12 cellular contexts compared by ENCODE assay signal in the genomic region with DNA sequence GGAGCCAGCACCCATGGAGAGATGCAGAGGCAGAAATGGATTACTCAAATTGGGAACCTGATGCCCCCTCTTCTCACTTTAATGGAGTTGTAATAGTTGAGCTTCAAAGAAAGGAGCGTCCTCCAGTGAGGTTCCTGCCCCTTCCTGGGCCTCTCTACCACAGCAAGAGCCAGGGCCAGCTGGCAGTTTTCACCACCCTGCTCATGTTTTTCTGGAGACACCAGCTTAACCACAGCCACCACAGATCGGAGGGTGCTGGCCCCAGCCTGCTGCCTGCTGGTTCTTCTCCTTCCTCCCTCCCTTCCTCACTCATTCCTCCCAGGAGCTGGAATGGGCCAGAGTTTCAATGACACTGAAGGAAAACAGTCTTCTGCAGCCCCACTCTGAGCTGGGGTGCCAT. TPM values are rescaled to one million over a fixed set of nuclear protein-coding genes. Genes with fewer than 3 reads are reported as not detected.
DNase-seq lines count a peak whose midpoint lies in the region; ATAC-seq and TF ChIP-seq lines count a peak whose summit lies in the region.
"Had no signal": no experiment of that assay in that cellular context is flagged by ENCODE, and none has a peak within 500 bp of the region (broad histone marks: within the 10 kb centered on the region; RNA-seq: fewer than 3 reads in every experiment).

No MANE protein-coding gene starts in this region.

- H3K4me1 Mint-ChIP-seq in CD8-positive, alpha-beta T cell (ENCODE audit: low read depth): peaks cover 42% of the 10 kb centered on the region
- H3K4me1 Mint-ChIP-seq in activated CD8-positive, alpha-beta T cell treated with anti-CD3 and anti-CD28 coated beads, Interleukin-2, amount 10 ng/mL, durations not matched to agents 7 days and 5 days (ENCODE audit: low read depth): peaks cover 48% of the 10 kb centered on the region

- no peak overlapping the region for H2BK120ac ChIP-seq in mesenchymal stem cell (ENCODE audit: low read depth, low read length)

- peak overlapping the region; percentile 33 for H3K27ac Mint-ChIP-seq in CD8-positive, alpha-beta T cell
- H3K27ac Mint-ChIP-seq in activated CD8-positive, alpha-beta T cell treated with anti-CD3 and anti-CD28 coated beads, Interleukin-2, amount 10 ng/mL, durations not matched to agents 7 days and 5 days: peak overlapping the region; percentile 70

- H3K4ac ChIP-seq in mesenchymal stem cell (ENCODE audit: low read depth in 1 of 2, low read length in 2 of 2): peak overlapping the region in 1 of 2 experiments; percentile 6

- peak overlapping the region; percentile 50 to 87 for H3K18ac ChIP-seq in mesenchymal stem cell (ENCODE audit: low read depth in 1 of 2, low read length in 2 of 2)

- H3K4me3 Mint-ChIP-seq in CD8-positive, alpha-beta T cell: no peak overlapping the region
- no peak overlapping the region for H3K4me3 Mint-ChIP-seq in activated CD8-positive, alpha-beta T cell treated with anti-CD3 and anti-CD28 coated beads, Interleukin-2, amount 10 ng/mL, durations not matched to agents 7 days and 5 days

- peak overlapping the region; percentile 75 for H4K91ac ChIP-seq in mesenchymal stem cell (ENCODE audit: low read length)

- peak in 2 of 7 experiments; percentile 23 to 47 for DNase-seq in CD8-positive, alpha-beta T cell
- peak; percentile 90 for DNase-seq in M059J (ENCODE audit: low read depth)
- DNase-seq in activated CD8-positive, alpha-beta T cell treated with anti-CD3 and anti-CD28 coated beads, Interleukin-2, amount 10 ng/mL, durations not matched to agents 7 days and 5 days: peak; percentile 39
- peak; percentile 68 for DNase-seq in mesenchymal stem cell
- DNase-seq in HUDEP-2 (lab: John Stamatoyannopoulos, UW; ENCODE audit: unreplicated experiment in 76 of 76): no peak
- DNase-seq in globus pallidus (ENCODE audit: low spot score): no peak
- DNase-seq: activated CD8-positive, alpha-beta memory T cell treated with anti-CD3 and anti-CD28 coated beads for 24 hours; NCI-H748 treated with DMSO at 0.1 percent for 48 hours; stimulated activated CD4-positive, alpha-beta T cell treated with anti-CD3 and anti-CD28 coated beads, Interleukin-12 subunit alpha, Interleukin-12 subunit beta, amount 100 ng/mL, for 4 hours; uterus had no signal

- no peak overlapping the region for H3K23ac ChIP-seq in mesenchymal stem cell (ENCODE audit: low read length in 2 of 2)

- H3K27me3 ChIP-seq in CD8-positive, alpha-beta T cell (ENCODE audit: insufficient read depth, low read length): no peaks in the 10 kb centered on the region
- H3K27me3 ChIP-seq in mesenchymal stem cell (ENCODE audit: control insufficient read depth in 1 of 2, insufficient read depth in 1 of 2, low read length in 2 of 2): no peaks in the 10 kb centered on the region
- H3K27me3 ChIP-seq: uterus had no signal

- no peak overlapping the region for H3K4me3 ChIP-seq in CD8-positive, alpha-beta T cell (ENCODE audit: low read depth, low read length)
- H3K4me3 ChIP-seq in mesenchymal stem cell (ENCODE audit: insufficient read depth in 1 of 2, low read depth in 1 of 2, low read length in 2 of 2): no peak overlapping the region
- H3K4me3 ChIP-seq: uterus had no signal

- H2BK15ac ChIP-seq in mesenchymal stem cell (ENCODE audit: low read depth, poor library complexity, severe bottlenecking): no peak overlapping the region

- H3K14ac ChIP-seq in mesenchymal stem cell (ENCODE audit: low read length in 2 of 2): peak overlapping the region in 1 of 2 experiments; percentile 89

- no peaks in the 10 kb centered on the region for H3K79me1 ChIP-seq in mesenchymal stem cell (replicated peaks; ENCODE audit: low read length, poor library complexity, severe bottlenecking)

- 67% methylated on average over 2 of the region's 2 CpGs for WGBS in mesenchymal stem cell

- intact Hi-C loops in CD8-positive, alpha-beta T cell (cut with DNase I, micrococcal nuclease): no loop called here

- CTCF ChIA-PET in CD8-positive, alpha-beta T cell (lab: Charles Lee): interaction anchor here (1.1 to 2.6 kb wide), 4 partner anchors 25 to 99 kb away, joined by 3 to 8 read pairs (median 4); no protein-coding TSS in a partner anchor
- CTCF ChIA-PET in activated CD8-positive, alpha-beta T cell treated with anti-CD3 and anti-CD28 coated beads, Interleukin-2, amount 10 ng/mL, durations not matched to agents 7 days and 5 days (lab: Charles Lee): interaction anchor here (1.0 to 2.6 kb wide), 10 partner anchors 13 to 160 kb away, joined by 3 to 12 read pairs (median 4); no protein-coding TSS in a partner anchor

- H2AFZ ChIP-seq in mesenchymal stem cell (ENCODE audit: low read depth, low read length): no peak overlapping the region

- H2AK5ac ChIP-seq in mesenchymal stem cell (ENCODE audit: low read length, severe bottlenecking): peak overlapping the region; percentile 57

- H4K8ac ChIP-seq in mesenchymal stem cell (ENCODE audit: low read length): peak overlapping the region; percentile 54

- H3K4me2 ChIP-seq in mesenchymal stem cell (ENCODE audit: low read length, poor library complexity, severe bottlenecking): no peak overlapping the region

- peaks cover 38% of the 10 kb centered on the region for H3K4me1 ChIP-seq in CD8-positive, alpha-beta T cell (ENCODE audit: insufficient read depth, low read length)
- H3K4me1 ChIP-seq in mesenchymal stem cell (ENCODE audit: control insufficient read depth, insufficient read depth, low read depth, low read length): peaks cover 59% of the 10 kb centered on the region
- H3K4me1 ChIP-seq: uterus had no signal

- no peak overlapping the region for H2BK5ac ChIP-seq in mesenchymal stem cell (ENCODE audit: low read depth, low read length, poor library complexity, severe bottlenecking)

- no peaks in the 10 kb centered on the region for H3K9me3 ChIP-seq in CD8-positive, alpha-beta T cell (ENCODE audit: low read length)
- H3K9me3 ChIP-seq in mesenchymal stem cell (ENCODE audit: control insufficient read depth, low read length): no peaks in the 10 kb centered on the region
- H3K9me3 ChIP-seq: uterus had no signal

- H3K27me3 Mint-ChIP-seq in CD8-positive, alpha-beta T cell (ENCODE audit: low read depth): no peaks in the 10 kb centered on the region
- peaks cover 3% of the 10 kb centered on the region for H3K27me3 Mint-ChIP-seq in activated CD8-positive, alpha-beta T cell treated with anti-CD3 and anti-CD28 coated beads, Interleukin-2, amount 10 ng/mL, durations not matched to agents 7 days and 5 days (ENCODE audit: low read depth)

- H3K9ac ChIP-seq in mesenchymal stem cell (ENCODE audit: low read length): no peak overlapping the region

- ATAC-seq in CD8-positive, alpha-beta T cell: no peak
- ATAC-seq in activated CD8-positive, alpha-beta T cell treated with anti-CD3 and anti-CD28 coated beads, Interleukin-2, amount 10 ng/mL, durations not matched to agents 7 days and 5 days: peak; percentile 65
- ATAC-seq in GM18867 (IDR thresholded peaks at IDR 0.05; ENCODE audit: unreplicated experiment): no peak
- no peak for ATAC-seq in HG02588 (IDR thresholded peaks at IDR 0.05; ENCODE audit: unreplicated experiment)

- peaks cover 19% of the 10 kb centered on the region for H3K36me3 Mint-ChIP-seq in CD8-positive, alpha-beta T cell
- H3K36me3 Mint-ChIP-seq in activated CD8-positive, alpha-beta T cell treated with anti-CD3 and anti-CD28 coated beads, Interleukin-2, amount 10 ng/mL, durations not matched to agents 7 days and 5 days (ENCODE audit: low read depth): no peaks in the 10 kb centered on the region

- TF ChIP-seq CTCF in CD8-positive, alpha-beta T cell (IDR thresholded peaks at IDR 0.05): no peak

- H3K27ac ChIP-seq in CD8-positive, alpha-beta T cell (ENCODE audit: low read depth, low read length): no peak overlapping the region
- peak overlapping the region; percentile 98 for H3K27ac ChIP-seq in mesenchymal stem cell (ENCODE audit: low read length, poor library complexity, severe bottlenecking)
- H3K27ac ChIP-seq: uterus had no signal

- POLR2A ChIA-PET in CD8-positive, alpha-beta T cell (lab: Charles Lee): interaction anchor here (0.7 to 1.4 kb wide), 3 partner anchors 16 to 164 kb away, joined by 3 read pairs; no protein-coding TSS in a partner anchor
- POLR2A ChIA-PET in activated CD8-positive, alpha-beta T cell treated with anti-CD3 and anti-CD28 coated beads, Interleukin-2, amount 10 ng/mL, durations not matched to agents 7 days and 5 days (lab: Charles Lee): no interaction called here

- H3K9me3 Mint-ChIP-seq in CD8-positive, alpha-beta T cell: no peaks in the 10 kb centered on the region
- no peaks in the 10 kb centered on the region for H3K9me3 Mint-ChIP-seq in activated CD8-positive, alpha-beta T cell treated with anti-CD3 and anti-CD28 coated beads, Interleukin-2, amount 10 ng/mL, durations not matched to agents 7 days and 5 days (ENCODE audit: insufficient read depth)

- peak overlapping the region; percentile 59 to 66 for H2BK12ac ChIP-seq in mesenchymal stem cell (ENCODE audit: low read length in 2 of 2)

- no peaks in the 10 kb centered on the region for H3K36me3 ChIP-seq in CD8-positive, alpha-beta T cell (ENCODE audit: insufficient read depth, low read length)
- peaks cover 0 to 55% of the 10 kb centered on the region in 2 experiments for H3K36me3 ChIP-seq in mesenchymal stem cell (ENCODE audit: control insufficient read depth in 1 of 2, insufficient read depth in 2 of 2, low read depth in 1 of 2, low read length in 2 of 2)
- H3K36me3 ChIP-seq: uterus had no signal

RNA-seq across cellular contexts. Expression of gene TRAF6, which starts 57.8 kb away (rescaled TPM):
- 10 to 100 TPM; 29.7 to 31.3 TPM for total RNA-seq in CD8-positive, alpha-beta T cell
- total RNA-seq in M059J (2014; rRNA removed; shearing (Covaris generic)): 3.2 and 8.4 TPM in 2 replicates
- total RNA-seq in activated CD8-positive, alpha-beta T cell treated with anti-CD3 and anti-CD28 coated beads, Interleukin-2, amount 10 ng/mL, durations not matched to agents 7 days and 5 days: 1 to 10 TPM; 8.8 to 9.1 TPM
- 8.5 TPM for polyA plus RNA-seq in mesenchymal stem cell (2013, experiment 1 of 2)
- polyA plus RNA-seq in mesenchymal stem cell (2013, experiment 2 of 2): 8.5 TPM

Comparison
In these comparisons a context has a peak if more than half of its experiments do, and no peak if none do; other contexts are left out.
1. DNase-seq: peak in M059J (single experiment), activated CD8-positive, alpha-beta T cell treated with anti-CD3 and anti-CD28 coated beads, Interleukin-2, amount 10 ng/mL, durations not matched to agents 7 days and 5 days (single experiment) and mesenchymal stem cell (single experiment); none in HUDEP-2 (0 of 76) and globus pallidus (single experiment).